ENCODE assay signal across 17 cellular contexts in genomic region chr4:150033109-150033508, GRCh38. TPM values are rescaled to one million over a fixed set of nuclear protein-coding genes. Genes with fewer than 3 reads are reported as not detected.
DNase-seq lines count a peak whose midpoint lies in the region; ATAC-seq, FAIRE-seq and TF ChIP-seq lines count a peak whose summit lies in the region.
"Had no signal": no experiment of that assay in that cellular context is flagged by ENCODE, and none has a peak within 500 bp of the region (broad histone marks: within the 10 kb centered on the region; RNA-seq: fewer than 3 reads in every experiment).

No MANE protein-coding gene starts in this region.

- peak; percentile 23 for FAIRE-seq in astrocyte (lab: Jason Lieb, UNC)
- no peak for FAIRE-seq in GM12891 (lab: Jason Lieb, UNC)
- FAIRE-seq: G401.6, GM12892, H1 had no signal

- no peaks in the 10 kb centered on the region for H3K79me2 ChIP-seq in astrocyte (ENCODE audit: insufficient read depth, low read length)

- intact Hi-C loops in posterior cingulate gyrus (cut with DNase I): no loop called here

- no peaks in the 10 kb centered on the region for H3K27me3 Mint-ChIP-seq in astrocyte (ENCODE audit: low read depth, unreplicated experiment)
- no peaks in the 10 kb centered on the region for H3K27me3 Mint-ChIP-seq in nephron (ENCODE audit: low read depth)

- H3K36me3 Mint-ChIP-seq in astrocyte (ENCODE audit: low read depth, unreplicated experiment) (no peaks in the 10 kb centered on the region), nephron (ENCODE audit: low read depth) (peaks cover 4% of the 10 kb centered on the region)
- H3K36me3 Mint-ChIP-seq: CD14-positive monocyte; CD8-positive, alpha-beta T cell had no signal

- H3K4me3 ChIP-seq in astrocyte (ENCODE audit: insufficient read depth, low read depth, low read length): no peak overlapping the region

- no peak for ATAC-seq in HG03097 (IDR thresholded peaks at IDR 0.05; ENCODE audit: low FRiP score, unreplicated experiment)
- ATAC-seq: CD8-positive, alpha-beta T cell had no signal

- H3K9me3 Mint-ChIP-seq in astrocyte (ENCODE audit: unreplicated experiment) (peaks cover 2% of the 10 kb centered on the region), nephron (peaks cover 25% of the 10 kb centered on the region)
- H3K9me3 Mint-ChIP-seq: HFFc6 had no signal

- H3K27ac Mint-ChIP-seq in astrocyte (ENCODE audit: unreplicated experiment) (no peak overlapping the region), nephron (peak overlapping the region in 2 of 3 experiments; percentile 12 to 19)
- H3K27ac Mint-ChIP-seq: CD8-positive, alpha-beta T cell; HFFc6 had no signal

- no peak overlapping the region for H3K4me3 Mint-ChIP-seq in astrocyte (ENCODE audit: unreplicated experiment)
- no peak overlapping the region for H3K4me3 Mint-ChIP-seq in nephron
- H3K4me3 Mint-ChIP-seq: CD14-positive monocyte; CD8-positive, alpha-beta T cell; HFFc6 had no signal

- no peaks in the 10 kb centered on the region for H3K27me3 ChIP-seq in astrocyte (ENCODE audit: insufficient read depth, low read length)

- H2AFZ ChIP-seq in astrocyte (ENCODE audit: low read depth, low read length): no peak overlapping the region

- peaks cover 18% of the 10 kb centered on the region for H3K4me1 Mint-ChIP-seq in astrocyte (ENCODE audit: low read depth, unreplicated experiment)
- H3K4me1 Mint-ChIP-seq in nephron: peaks cover 14% of the 10 kb centered on the region
- H3K4me1 Mint-ChIP-seq: CD14-positive monocyte had no signal

- no peaks in the 10 kb centered on the region for H3K4me1 ChIP-seq in astrocyte (ENCODE audit: insufficient read depth, low read length)
- H3K4me1 ChIP-seq: Caco-2 had no signal

- no peak overlapping the region for H3K9ac ChIP-seq in astrocyte (ENCODE audit: low read length)

- H3K9me3 ChIP-seq in astrocyte (ENCODE audit: insufficient read depth, low read depth, low read length): no peaks in the 10 kb centered on the region
- H3K9me3 ChIP-seq: Caco-2 had no signal

- peak; percentile 59 for DNase-seq in EH (ENCODE audit: low read depth)
- DNase-seq in astrocyte (ENCODE audit: low read depth): peak; percentile 30
- peak; percentile 24 for DNase-seq in iPS-NIHi7 (ENCODE audit: extremely low spot score)
- DNase-seq in GM12891 (ENCODE audit: insufficient read length, low spot score): no peak
- no peak for DNase-seq in DMS79 (lab: John Stamatoyannopoulos, UW)
- no peak for DNase-seq in posterior cingulate gyrus
- DNase-seq: Caco-2; CD8-positive, alpha-beta T cell; HCEC 1CT; HFFc6 had no signal

- no peak overlapping the region for H3K4me2 ChIP-seq in astrocyte (ENCODE audit: low read length)

- H3K27ac ChIP-seq in astrocyte (ENCODE audit: low read depth, low read length): no peak overlapping the region
- H3K27ac ChIP-seq: 22Rv1 had no signal

- no peaks in the 10 kb centered on the region for H3K36me3 ChIP-seq in astrocyte (ENCODE audit: insufficient read depth, low read length)

- TF ChIP-seq CTCF in astrocyte (IDR thresholded peaks at IDR 0.05; ENCODE audit: insufficient read depth, low read depth, low read length): no peak
- no peak for TF ChIP-seq CTCF in nephron (IDR thresholded peaks at IDR 0.05; ENCODE audit: unreplicated experiment in 3 of 3)

- TF ChIP-seq POLR2A in GM12891 (IDR thresholded peaks at IDR 0.05; ENCODE audit: low read depth, low read length): no peak

- no peaks in the 10 kb centered on the region for H4K20me1 ChIP-seq in astrocyte (ENCODE audit: insufficient read depth, low read length)

TF ChIP-seq in GM12891, 5 proteins besides CTCF, POLR2A, EP300 and RAD21:
- no peak for TF ChIP-seq PAX5 (IDR thresholded peaks at IDR 0.05; ENCODE audit: insufficient read depth, low read length, severe bottlenecking)
- no peak for TF ChIP-seq SPI1 (IDR thresholded peaks at IDR 0.05; ENCODE audit: low read depth, low read length)
- TF ChIP-seq TAF1 (IDR thresholded peaks at IDR 0.05; ENCODE audit: low read depth, low read length): no peak
- TF ChIP-seq POLR2AphosphoS5 (IDR thresholded peaks at IDR 0.05; ENCODE audit: low read depth, low read length): no peak
- no peak for TF ChIP-seq POU2F2 (IDR thresholded peaks at IDR 0.05; ENCODE audit: low read depth, low read length)

RNA-seq across cellular contexts. Expression of gene DCLK2, which starts 45.1 kb away (rescaled TPM):
- 6.2 and 6.9 TPM in 2 replicates for total RNA-seq in astrocyte
- not detected for polyA plus RNA-seq in GM12891 (2012; ENCODE audit: low read depth, missing spikeins)
- polyA plus RNA-seq: CD14-positive monocyte had no signal

Comparison
In these comparisons a context has a peak if more than half of its experiments do, and no peak if none do; other contexts are left out.
1. DNase-seq: peak in EH (single experiment), astrocyte (single experiment) and iPS-NIHi7 (single experiment); none in GM12891 (single experiment), DMS79 (single experiment) and posterior cingulate gyrus (0 of 10).